ENCODE assay signal across 9 cellular contexts in genomic region chr19:47446534-47447469, GRCh38. TPM values are rescaled to one million over a fixed set of nuclear protein-coding genes. Genes with fewer than 3 reads are reported as not detected.
A peak's percentile ranks its signal among the peaks of the same experiment; 100 is the strongest.
DNase-seq lines count a peak whose midpoint lies in the region; ATAC-seq, FAIRE-seq and TF ChIP-seq lines count a peak whose summit lies in the region.
"Had no signal": no experiment of that assay in that cellular context is flagged by ENCODE, and none has a peak within 500 bp of the region (broad histone marks: within the 10 kb centered on the region; RNA-seq: fewer than 3 reads in every experiment).

No MANE protein-coding gene starts in this region.

- no peak overlapping the region for H3K27ac ChIP-seq in HUES6 (ENCODE audit: low read depth, low read length)
- no peak overlapping the region for H3K27ac ChIP-seq in HepG2 (ENCODE audit: extremely low read length, insufficient read depth, low read length)

- BruUV-seq in HepG2 (replicated peaks; lab: Mats Ljungman, UMichigan), result no TSS peak

- POLR2A ChIA-PET in activated CD8-positive, alpha-beta T cell treated with anti-CD3 and anti-CD28 coated beads for 36 hours (lab: Charles Lee), result interaction anchor here (0.6 to 1.0 kb wide), 2 partner anchors 68 to 116 kb away, joined by 3 to 4 read pairs; partner anchors contain the start of gene NAPA
- POLR2A ChIA-PET in HepG2 (lab: Yijun Ruan, JAX), result interaction anchor here (0.9 to 1.2 kb wide), 2 partner anchors 10 to 74 kb away, joined by 3 to 4 read pairs; no protein-coding TSS in a partner anchor

- H3K27me3 ChIP-seq in BE2C (peaks cover 3% of the 10 kb centered on the region; the same call in 1 of the 2 replicates), HUES6 (ENCODE audit: control insufficient read depth, insufficient read depth, low read length) (peaks cover 60% of the 10 kb centered on the region), HepG2 (ENCODE audit: control insufficient read depth in 1 of 2, insufficient read depth in 2 of 2, low read length in 2 of 2) (peaks cover 0 to 32% of the 10 kb centered on the region in 2 experiments)

- peaks cover 4% of the 10 kb centered on the region for H3K9me3 Mint-ChIP-seq in activated CD8-positive, alpha-beta T cell treated with anti-CD3 and anti-CD28 coated beads for 36 hours

- H2AFZ ChIP-seq in HepG2 (ENCODE audit: low read length), result no peak overlapping the region

- no peak overlapping the region for H3K9ac ChIP-seq in HUES6 (ENCODE audit: low read length)
- no peak overlapping the region for H3K9ac ChIP-seq in HepG2 (ENCODE audit: insufficient read depth, low read depth, low read length)

- H3K79me2 ChIP-seq in HepG2 (ENCODE audit: insufficient read depth, low read length), result no peaks in the 10 kb centered on the region

- DNase-seq in BE2C (peak; percentile 93), HepG2 (ENCODE audit: low spot score) (no peak), NCI-H2227 treated with DMSO at 0.1 percent for 48 hours (lab: John Stamatoyannopoulos, UW) (no peak), retina (no peak), dermis blood vessel endothelial cell (no peak), SKM-1 (lab: John Stamatoyannopoulos, UW; ENCODE audit: unreplicated experiment) (no peak)
- peak; percentile 63 for DNase-seq in activated CD8-positive, alpha-beta T cell treated with anti-CD3 and anti-CD28 coated beads for 36 hours

- intact Hi-C loops in activated CD8-positive, alpha-beta T cell treated with anti-CD3 and anti-CD28 coated beads for 36 hours (cut with micrococcal nuclease), result no loop called here
- intact Hi-C loops in HepG2 (cut with micrococcal nuclease; ENCODE audit: unreplicated experiment), result no loop called here

- no peak overlapping the region for H3K27ac Mint-ChIP-seq in activated CD8-positive, alpha-beta T cell treated with anti-CD3 and anti-CD28 coated beads for 36 hours

- peaks cover 4% of the 10 kb centered on the region for H3K36me3 Mint-ChIP-seq in activated CD8-positive, alpha-beta T cell treated with anti-CD3 and anti-CD28 coated beads for 36 hours (ENCODE audit: low read depth)

- H3K27me3 Mint-ChIP-seq in activated CD8-positive, alpha-beta T cell treated with anti-CD3 and anti-CD28 coated beads for 36 hours, result peaks cover 57% of the 10 kb centered on the region

- peak; percentile 34 for ATAC-seq in activated CD8-positive, alpha-beta T cell treated with anti-CD3 and anti-CD28 coated beads for 36 hours
- peak; percentile 63 for ATAC-seq in HepG2

- H3K4me3 ChIP-seq in BE2C (ENCODE audit: low read depth, low read length) (peak overlapping the region; percentile 58), HUES6 (ENCODE audit: low read depth, low read length) (peak overlapping the region; percentile 88), HepG2 (replicated peaks in 1 of 3; ENCODE audit: insufficient read depth in 1 of 3, low read depth in 2 of 3, low read length in 3 of 3) (peak overlapping the region in 2 of 3 experiments; percentile 19 to 57; a peak in 3 of 6 replicates)

- no peaks in the 10 kb centered on the region for H4K20me1 ChIP-seq in HepG2 (ENCODE audit: insufficient read depth, low read length)

- peak overlapping the region; percentile 35 for H3K4me3 Mint-ChIP-seq in activated CD8-positive, alpha-beta T cell treated with anti-CD3 and anti-CD28 coated beads for 36 hours

- FAIRE-seq in HepG2 (lab: Jason Lieb, UNC), result no peak

- H3K4me2 ChIP-seq in HepG2 (ENCODE audit: low read depth, low read length), result peak overlapping the region; percentile 63

- CTCF ChIA-PET in activated CD8-positive, alpha-beta T cell treated with anti-CD3 and anti-CD28 coated beads for 36 hours (lab: Charles Lee), result interaction anchor here (0.6 to 2.6 kb wide), 9 partner anchors 9 to 69 kb away, joined by 3 to 20 read pairs (median 4); partner anchors contain the start of genes KPTN and NAPA
- CTCF ChIA-PET in HepG2 (lab: Yijun Ruan, JAX; ENCODE audit: low intra/inter-chr PET ratio, low total read pairs), result no interaction called here

- WGBS in HepG2 (ENCODE audit: low lambda C conversion rate), result 21% methylated on average over 28 of the region's 28 CpGs

- peaks cover 5% of the 10 kb centered on the region for H3K9me3 ChIP-seq in BE2C
- H3K9me3 ChIP-seq in HUES6 (ENCODE audit: control insufficient read depth, insufficient read depth, low read depth, low read length), result no peaks in the 10 kb centered on the region
- H3K9me3 ChIP-seq in HepG2 (ENCODE audit: low read length), result no peaks in the 10 kb centered on the region

- in situ Hi-C loops in HepG2 (cut with HindIII; ENCODE audit: extremely low pct_ligation_motif_present, low pct_unique_long_range_greater_than_20kb), result no loop called here

- peaks cover 40% of the 10 kb centered on the region for H3K4me1 Mint-ChIP-seq in activated CD8-positive, alpha-beta T cell treated with anti-CD3 and anti-CD28 coated beads for 36 hours (ENCODE audit: low read depth)

- no peak for TF ChIP-seq RAD21 in HepG2 (CRISPR knock-in tag; IDR thresholded peaks at IDR 0.05)

- no peak for TF ChIP-seq CTCF in BE2C (IDR thresholded peaks at IDR 0.05; ENCODE audit: low read depth, low read length)
- no peak for TF ChIP-seq CTCF in activated CD8-positive, alpha-beta T cell treated with anti-CD3 and anti-CD28 coated beads for 36 hours (IDR thresholded peaks at IDR 0.05)
- no peak for TF ChIP-seq CTCF in HepG2 (CRISPR knock-in tag; IDR thresholded peaks at IDR 0.05)

- no peak for TF ChIP-seq EP300 in HepG2 (IDR thresholded peaks at IDR 0.05; ENCODE audit: low read depth in 2 of 2, low read length in 2 of 2)
- TF ChIP-seq EP300 in HepG2 (CRISPR knock-in tag; IDR thresholded peaks at IDR 0.05; ENCODE audit: borderline replicate concordance), result no peak

- TF ChIP-seq POLR2A in HepG2 (IDR thresholded peaks at IDR 0.05; ENCODE audit: insufficient read depth in 1 of 2, low read depth in 2 of 2, low read length in 2 of 2), result no peak

- peaks cover 10% of the 10 kb centered on the region for H3K4me1 ChIP-seq in BE2C
- peaks cover 15% of the 10 kb centered on the region; the same call in 1 of the 2 replicates for H3K4me1 ChIP-seq in HUES6 (ENCODE audit: control insufficient read depth, insufficient read depth, low read length)
- H3K4me1 ChIP-seq in HepG2 (ENCODE audit: insufficient read depth, low read length), result peaks cover 18% of the 10 kb centered on the region; the same call in 1 of the 2 replicates

- H3K36me3 ChIP-seq in BE2C, result no peaks in the 10 kb centered on the region
- H3K36me3 ChIP-seq in HUES6 (ENCODE audit: control insufficient read depth, insufficient read depth, low read length), result no peaks in the 10 kb centered on the region
- H3K36me3 ChIP-seq in HepG2 (replicated peaks in 1 of 2; ENCODE audit: control insufficient read depth in 1 of 2, insufficient read depth in 2 of 2, low read length in 2 of 2), result no peaks in the 10 kb centered on the region

RNA-seq across cellular contexts. Expression of gene SLC8A2, which starts 24.9 kb away (rescaled TPM):
- 1.8 TPM for polyA plus RNA-seq in BE2C (2012; ENCODE audit: insufficient read depth, insufficient read length, low read depth)
- under 1 TPM; 0.18 to 0.43 TPM for total RNA-seq in activated CD8-positive, alpha-beta T cell treated with anti-CD3 and anti-CD28 coated beads for 36 hours
- 0.02 TPM in 1 of 2 replicates, not detected in the other for total RNA-seq in HepG2 (2016; rRNA removed; fragmentation: Illumina TruSeq; extraction: Trizol)
- total RNA-seq in HepG2 (2016; cell fraction: cytosol; rRNA removed; fragmentation: Illumina TruSeq; extraction: Trizol; ENCODE audit: low read depth), result not detected in 2 replicates
- total RNA-seq in HepG2 (2016; cell fraction: insoluble cytoplasmic fraction; rRNA removed; fragmentation: Illumina TruSeq; extraction: Trizol), result not detected in 2 replicates
- not detected in 2 replicates for total RNA-seq in HepG2 (2016; cell fraction: membrane; rRNA removed; fragmentation: Illumina TruSeq; extraction: Trizol)
- total RNA-seq in HepG2 (2016; cell fraction: nucleus; rRNA removed; fragmentation: Illumina TruSeq; extraction: Trizol), result not detected in 2 replicates
- 0.09 TPM in 1 of 2 replicates, not detected in the other for polyA plus RNA-seq in HepG2 (2011; rRNA removed)
- 0.09 and 0.12 TPM in 2 replicates for polyA plus RNA-seq in HepG2 (2011; cell fraction: cytosol; rRNA removed)
- polyA plus RNA-seq in HepG2 (2011; cell fraction: nucleus; rRNA removed), result 0.19 and 0.51 TPM in 2 replicates
- 0.07 TPM in 1 of 2 replicates, not detected in the other for polyA plus RNA-seq in HepG2 (2012)
- polyA plus RNA-seq in HepG2 (2016; cell fraction: cytosol; fragmentation: Illumina TruSeq; extraction: Trizol; ENCODE audit: low read depth), result not detected in 2 replicates
- polyA plus RNA-seq in HepG2 (2016; cell fraction: insoluble cytoplasmic fraction; fragmentation: Illumina TruSeq; extraction: Trizol; ENCODE audit: low read depth), result not detected in 2 replicates
- polyA plus RNA-seq in HepG2 (2016; cell fraction: membrane; fragmentation: Illumina TruSeq; extraction: Trizol; ENCODE audit: low read depth), result not detected in 2 replicates
- polyA plus RNA-seq in HepG2 (2016; cell fraction: nucleus; fragmentation: Illumina TruSeq; extraction: Trizol; ENCODE audit: insufficient read depth, low read depth), result not detected in 2 replicates
- polyA minus RNA-seq in HepG2 (2011; rRNA and poly(A)+ RNA removed; ENCODE audit: low replicate concordance), result 0.78 TPM in 1 of 2 replicates, not detected in the other
- polyA minus RNA-seq in HepG2 (2011; cell fraction: cytosol; rRNA and poly(A)+ RNA removed), result not detected in 2 replicates
- not detected in 2 replicates for polyA minus RNA-seq in HepG2 (2011; cell fraction: nucleus; rRNA and poly(A)+ RNA removed)
- total RNA-seq in dermis blood vessel endothelial cell, result 0.17 TPM in 1 of 2 replicates, not detected in the other
- total RNA-seq: T-helper 1 cell treated with Interleukin-12 subunit alpha and Interleukin-12 subunit beta and Interleukin-4 antibody, amounts not matched to agents 30 ng/mL and 1 ng/mL, for 36 hours had no signal

RNA-seq across cellular contexts. Expression of gene MEIS3, which starts 27.5 kb away (rescaled TPM):
- polyA plus RNA-seq in BE2C (2012; ENCODE audit: insufficient read depth, insufficient read length, low read depth), result 67.1 TPM
- total RNA-seq in activated CD8-positive, alpha-beta T cell treated with anti-CD3 and anti-CD28 coated beads for 36 hours, result not detected
- total RNA-seq in HepG2 (2016; rRNA removed; fragmentation: Illumina TruSeq; extraction: Trizol), result 0.09 and 1.2 TPM in 2 replicates
- total RNA-seq in HepG2 (2016; cell fraction: cytosol; rRNA removed; fragmentation: Illumina TruSeq; extraction: Trizol; ENCODE audit: low read depth), result 1.1 and 1.5 TPM in 2 replicates
- total RNA-seq in HepG2 (2016; cell fraction: insoluble cytoplasmic fraction; rRNA removed; fragmentation: Illumina TruSeq; extraction: Trizol), result not detected in 2 replicates
- 0.52 and 0.62 TPM in 2 replicates for total RNA-seq in HepG2 (2016; cell fraction: membrane; rRNA removed; fragmentation: Illumina TruSeq; extraction: Trizol)
- total RNA-seq in HepG2 (2016; cell fraction: nucleus; rRNA removed; fragmentation: Illumina TruSeq; extraction: Trizol), result not detected in 2 replicates
- polyA plus RNA-seq in HepG2 (2011; rRNA removed), result 0.70 and 0.94 TPM in 2 replicates
- 0.39 and 0.59 TPM in 2 replicates for polyA plus RNA-seq in HepG2 (2011; cell fraction: cytosol; rRNA removed)
- polyA plus RNA-seq in HepG2 (2011; cell fraction: nucleus; rRNA removed), result 2.3 and 2.8 TPM in 2 replicates
- 0.25 and 0.93 TPM in 2 replicates for polyA plus RNA-seq in HepG2 (2012)
- polyA plus RNA-seq in HepG2 (2016; cell fraction: cytosol; fragmentation: Illumina TruSeq; extraction: Trizol; ENCODE audit: low read depth), result 0.09 and 0.23 TPM in 2 replicates
- polyA plus RNA-seq in HepG2 (2016; cell fraction: insoluble cytoplasmic fraction; fragmentation: Illumina TruSeq; extraction: Trizol; ENCODE audit: low read depth), result not detected in 2 replicates
- polyA plus RNA-seq in HepG2 (2016; cell fraction: membrane; fragmentation: Illumina TruSeq; extraction: Trizol; ENCODE audit: low read depth), result 0.41 and 0.55 TPM in 2 replicates
- polyA plus RNA-seq in HepG2 (2016; cell fraction: nucleus; fragmentation: Illumina TruSeq; extraction: Trizol; ENCODE audit: insufficient read depth, low read depth), result 0.29 TPM in 1 of 2 replicates, not detected in the other
- polyA minus RNA-seq in HepG2 (2011; rRNA and poly(A)+ RNA removed; ENCODE audit: low replicate concordance), result 0.82 and 12.4 TPM in 2 replicates
- polyA minus RNA-seq in HepG2 (2011; cell fraction: cytosol; rRNA and poly(A)+ RNA removed), result 0.69 and 0.70 TPM in 2 replicates
- polyA minus RNA-seq in HepG2 (2011; cell fraction: nucleus; rRNA and poly(A)+ RNA removed), result 0.50 and 0.64 TPM in 2 replicates
- 0.37 TPM in 1 of 2 replicates, not detected in the other for total RNA-seq in dermis blood vessel endothelial cell
- total RNA-seq: T-helper 1 cell treated with Interleukin-12 subunit alpha and Interleukin-12 subunit beta and Interleukin-4 antibody, amounts not matched to agents 30 ng/mL and 1 ng/mL, for 36 hours had no signal

RNA-seq across cellular contexts. Expression of gene KPTN, which starts 37.2 kb away (rescaled TPM):
- 27.9 TPM for polyA plus RNA-seq in BE2C (2012; ENCODE audit: insufficient read depth, insufficient read length, low read depth)
- 10 to 100 TPM; 10.4 to 11.0 TPM for total RNA-seq in activated CD8-positive, alpha-beta T cell treated with anti-CD3 and anti-CD28 coated beads for 36 hours
- total RNA-seq in HepG2 (2016; rRNA removed; fragmentation: Illumina TruSeq; extraction: Trizol) (8.4 and 9.1 TPM in 2 replicates), dermis blood vessel endothelial cell (4.3 and 6.7 TPM in 2 replicates)
- total RNA-seq in HepG2 (2016; cell fraction: cytosol; rRNA removed; fragmentation: Illumina TruSeq; extraction: Trizol; ENCODE audit: low read depth), result 2.8 and 3.3 TPM in 2 replicates
- 8.2 and 10.6 TPM in 2 replicates for total RNA-seq in HepG2 (2016; cell fraction: insoluble cytoplasmic fraction; rRNA removed; fragmentation: Illumina TruSeq; extraction: Trizol)
- 4.2 and 6.5 TPM in 2 replicates for total RNA-seq in HepG2 (2016; cell fraction: membrane; rRNA removed; fragmentation: Illumina TruSeq; extraction: Trizol)
- 9.8 and 13.4 TPM in 2 replicates for total RNA-seq in HepG2 (2016; cell fraction: nucleus; rRNA removed; fragmentation: Illumina TruSeq; extraction: Trizol)
- polyA plus RNA-seq in HepG2 (2011; rRNA removed), result 13.3 and 17.6 TPM in 2 replicates
- 8.3 and 11.4 TPM in 2 replicates for polyA plus RNA-seq in HepG2 (2011; cell fraction: cytosol; rRNA removed)
- polyA plus RNA-seq in HepG2 (2011; cell fraction: nucleus; rRNA removed), result 48.6 and 50.4 TPM in 2 replicates
- polyA plus RNA-seq in HepG2 (2012), result 9.8 and 14.4 TPM in 2 replicates
- 4.3 and 5.1 TPM in 2 replicates for polyA plus RNA-seq in HepG2 (2016; cell fraction: cytosol; fragmentation: Illumina TruSeq; extraction: Trizol; ENCODE audit: low read depth)
- polyA plus RNA-seq in HepG2 (2016; cell fraction: insoluble cytoplasmic fraction; fragmentation: Illumina TruSeq; extraction: Trizol; ENCODE audit: low read depth), result 14.4 and 17.5 TPM in 2 replicates
- polyA plus RNA-seq in HepG2 (2016; cell fraction: membrane; fragmentation: Illumina TruSeq; extraction: Trizol; ENCODE audit: low read depth), result 5.2 and 7.2 TPM in 2 replicates
- 29.6 and 30.0 TPM in 2 replicates for polyA plus RNA-seq in HepG2 (2016; cell fraction: nucleus; fragmentation: Illumina TruSeq; extraction: Trizol; ENCODE audit: insufficient read depth, low read depth)
- polyA minus RNA-seq in HepG2 (2011; rRNA and poly(A)+ RNA removed; ENCODE audit: low replicate concordance), result 8.3 and 15.8 TPM in 2 replicates
- polyA minus RNA-seq in HepG2 (2011; cell fraction: cytosol; rRNA and poly(A)+ RNA removed), result 5.2 TPM in 2 replicates
- 3.2 and 5.5 TPM in 2 replicates for polyA minus RNA-seq in HepG2 (2011; cell fraction: nucleus; rRNA and poly(A)+ RNA removed)

Comparison
In these comparisons a context has a peak if more than half of its experiments do, and no peak if none do; other contexts are left out.
1. DNase-seq: peak in BE2C (single experiment) and activated CD8-positive, alpha-beta T cell treated with anti-CD3 and anti-CD28 coated beads for 36 hours (single experiment); none in HepG2 (single experiment), NCI-H2227 treated with DMSO at 0.1 percent for 48 hours (single experiment), retina (single experiment), dermis blood vessel endothelial cell (single experiment) and SKM-1 (single experiment).
2. H3K4me3 ChIP-seq: peak in every context shown above with its lines; median percentile 88 in HUES6; 58 in BE2C; 38 in HepG2.